9 cellular contexts compared by ENCODE assay signal in the genomic region with DNA sequence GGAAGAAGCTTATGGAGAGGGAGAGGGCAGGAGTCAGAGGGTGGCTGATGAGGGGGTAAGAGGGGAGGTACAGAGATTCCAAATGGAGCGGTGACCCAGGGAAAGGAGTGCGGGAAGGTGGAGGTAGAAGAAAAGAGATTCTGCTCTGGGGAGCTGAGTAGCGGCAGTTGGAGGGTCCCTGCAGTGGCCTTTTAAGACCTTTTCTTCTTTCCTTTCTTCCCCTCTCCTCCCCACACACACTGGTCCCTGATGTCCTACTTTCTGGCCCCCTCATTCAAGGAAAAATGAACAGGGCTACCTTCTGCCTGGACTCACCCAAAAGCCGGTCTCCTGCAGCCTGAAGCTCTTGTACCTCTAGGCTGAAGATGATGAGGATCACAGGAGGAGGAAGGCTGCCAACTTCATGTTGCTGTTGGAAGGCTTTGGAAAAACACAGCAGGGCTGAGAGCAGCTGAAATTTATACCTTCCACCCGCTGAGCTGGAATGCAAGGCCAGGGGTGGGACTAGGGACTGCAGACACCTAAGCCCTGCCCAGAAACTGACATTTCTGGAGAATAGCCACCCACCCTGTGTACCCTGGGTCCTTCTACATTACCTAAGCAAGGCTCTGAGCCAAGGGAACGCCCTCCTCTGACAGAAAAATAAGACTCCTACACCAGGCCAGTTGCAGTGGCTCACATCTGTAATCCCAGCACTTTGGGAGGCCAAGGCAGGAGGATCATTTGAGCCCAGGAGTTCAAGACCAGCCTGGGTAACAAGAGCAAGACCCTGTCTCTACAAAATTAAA. TPM values are rescaled to one million over a fixed set of nuclear protein-coding genes. Genes with fewer than 3 reads are reported as not detected.
DNase-seq lines count a peak whose midpoint lies in the region; ATAC-seq and TF ChIP-seq lines count a peak whose summit lies in the region.
"Had no signal": no experiment of that assay in that cellular context is flagged by ENCODE, and none has a peak within 500 bp of the region (broad histone marks: within the 10 kb centered on the region; RNA-seq: fewer than 3 reads in every experiment).

No MANE protein-coding gene starts in this region.

- H3K4me3 ChIP-seq in astrocyte of the cerebellum (ENCODE audit: low read depth, low read length) = peak overlapping the region; percentile 27

- intact Hi-C loops in left ventricle myocardium superior (cut with micrococcal nuclease) = no loop called here

- ATAC-seq in GM18909 (IDR thresholded peaks at IDR 0.05; ENCODE audit: poor library complexity, unreplicated experiment) (no peak), HG02884 (IDR thresholded peaks at IDR 0.05; ENCODE audit: unreplicated experiment) (no peak), left ventricle myocardium superior (no peak)

- no peak for TF ChIP-seq CTCF in astrocyte of the cerebellum (IDR thresholded peaks at IDR 0.05; ENCODE audit: low read depth, low read length, missing control alignments)

- in situ Hi-C loops in astrocyte of the cerebellum (cut with HindIII; ENCODE audit: low sequenced_read_pairs) = no loop called here

- DNase-seq in A172 (ENCODE audit: low spot score) = peak; percentile 96
- peak; percentile 60 for DNase-seq in HT1080 (ENCODE audit: low read depth)
- DNase-seq in astrocyte of the cerebellum (ENCODE audit: low read depth) = peak; percentile 75
- peak; percentile 56 for DNase-seq in left kidney (ENCODE audit: low read depth, low spot score)
- DNase-seq in activated CD4-positive, alpha-beta T cell treated with anti-CD3 and anti-CD28 coated beads for 48 hours = no peak
- no peak for DNase-seq in left ventricle myocardium superior
- DNase-seq: T1000 had no signal

RNA-seq across cellular contexts. Expression of a gene that starts 9.4 kb away (rescaled TPM):
- 10.0 and 18.2 TPM in 2 replicates for total RNA-seq in A172 (2014; rRNA removed; shearing (Covaris generic))
- total RNA-seq in HT1080 (2014; rRNA removed; shearing (Covaris generic)) = 18.0 and 24.1 TPM in 2 replicates
- polyA plus RNA-seq in HT1080 (2015; cell fraction: cytosol; rRNA removed) = 15.8 TPM in 2 replicates
- polyA plus RNA-seq in HT1080 (2015; cell fraction: nucleus; rRNA removed) = 65.3 and 69.2 TPM in 2 replicates
- 12.2 TPM for total RNA-seq in left ventricle myocardium superior

Comparison
In these comparisons a context has a peak if more than half of its experiments do, and no peak if none do; other contexts are left out.
1. DNase-seq: peak in A172 (single experiment), HT1080 (single experiment), astrocyte of the cerebellum (single experiment) and left kidney (single experiment); none in activated CD4-positive, alpha-beta T cell treated with anti-CD3 and anti-CD28 coated beads for 48 hours (single experiment) and left ventricle myocardium superior (single experiment).